8 cellular contexts compared by ENCODE assay signal in the genomic region with DNA sequence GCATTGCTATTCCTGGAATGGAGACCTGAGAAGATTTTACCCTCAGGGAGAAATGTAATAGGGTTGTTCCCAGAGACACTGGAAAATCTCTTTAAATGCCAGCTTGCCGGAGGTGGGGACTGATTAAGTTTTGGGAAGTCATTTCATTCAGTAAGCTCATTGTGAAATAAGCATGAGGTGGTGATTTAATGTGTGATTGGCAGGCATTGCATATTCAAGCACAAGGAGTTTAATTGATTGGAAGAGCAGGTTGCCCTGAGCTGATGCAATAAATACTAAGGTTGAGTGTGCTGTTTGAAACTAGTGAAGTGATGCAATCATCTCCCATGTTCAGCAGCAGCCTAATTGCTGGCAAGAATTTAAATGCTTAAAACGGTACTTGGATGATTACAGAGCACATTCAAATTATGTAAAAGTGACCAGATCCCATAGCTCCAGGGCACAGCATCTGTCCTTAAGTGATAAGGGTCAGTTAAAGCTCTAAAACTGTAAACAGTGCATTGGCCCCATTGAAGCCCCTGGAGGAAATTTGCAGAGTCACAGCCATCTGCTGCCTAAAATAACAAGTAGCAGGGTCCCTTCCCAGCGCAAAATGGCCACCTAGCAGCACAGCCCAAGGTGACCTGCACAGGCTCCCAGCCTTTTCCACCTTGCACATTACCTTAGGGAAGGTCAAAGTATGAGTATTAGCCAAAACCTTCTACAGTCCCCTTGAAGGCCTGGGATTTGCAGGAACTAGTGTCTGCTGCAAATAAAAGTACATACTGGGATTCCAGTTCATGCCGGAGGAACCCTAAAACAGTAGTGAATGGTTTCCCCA.
DNase-seq lines count a peak whose midpoint lies in the region; ATAC-seq and TF ChIP-seq lines count a peak whose summit lies in the region.

No MANE protein-coding gene starts in this region.

- H3K4me1 ChIP-seq in liver (ENCODE audit: control insufficient read depth in 4 of 4, insufficient read depth in 4 of 4, low read length in 3 of 4) = peaks cover 4 to 10% (median 7%) of the 10 kb centered on the region in 4 donors
- peaks cover 6% of the 10 kb centered on the region for H3K4me1 ChIP-seq in vagina
- H3K4me1 ChIP-seq in effector memory CD4-positive, alpha-beta T cell (ENCODE audit: control insufficient read depth, insufficient read depth, low read length, poor library complexity, severe bottlenecking) = no peaks in the 10 kb centered on the region

- H3K4me3 ChIP-seq in liver (ENCODE audit: low read depth in 1 of 3, low read length in 3 of 3) (no peak overlapping the region), vagina (no peak overlapping the region)
- no peak overlapping the region for H3K4me3 ChIP-seq in effector memory CD4-positive, alpha-beta T cell (ENCODE audit: insufficient read depth, low read depth, low read length, poor library complexity, severe bottlenecking)

- peak; percentile 64 to 70 for TF ChIP-seq RAD21 in liver (IDR thresholded peaks at IDR 0.05)

- intact Hi-C loops in vagina (cut with DNase I) = no loop called here

- ATAC-seq in WTC11 (peak; percentile 73), GM21825 (IDR thresholded peaks at IDR 0.05; ENCODE audit: unreplicated experiment) (no peak), GM19328 (IDR thresholded peaks at IDR 0.05; ENCODE audit: unreplicated experiment) (no peak)

- H3K9me3 Mint-ChIP-seq in WTC11 = peaks cover 8% of the 10 kb centered on the region

- H3K4me3 Mint-ChIP-seq in WTC11 = no peak overlapping the region

- H3K36me3 Mint-ChIP-seq in WTC11 = 0 out of 2 replicates have a peak, but pooled peaks cover 3% of the 10 kb centered on the region

- WGBS in liver = 52% methylated on average over 4 of the region's 4 CpGs

- H3K27me3 ChIP-seq in liver (ENCODE audit: control insufficient read depth in 4 of 4, insufficient read depth in 4 of 4, low read length in 3 of 4) (no peaks in the 10 kb centered on the region), vagina (no peaks in the 10 kb centered on the region)
- H3K27me3 ChIP-seq in effector memory CD4-positive, alpha-beta T cell (replicated peaks; ENCODE audit: control insufficient read depth, insufficient read depth, low read length, poor library complexity, severe bottlenecking) = no peaks in the 10 kb centered on the region

- DNase-seq in EL (peak; percentile 83), NCI-H1436 treated with DMSO at 0.1 percent for 48 hours (lab: John Stamatoyannopoulos, UW) (peak; percentile 43), WTC11 (ENCODE audit: low spot score) (peak; percentile 24), vagina (ENCODE audit: extremely low spot score in 2 of 2) (no peak)
- DNase-seq in effector memory CD4-positive, alpha-beta T cell = no peak

- peaks cover 16% of the 10 kb centered on the region for H3K4me1 Mint-ChIP-seq in WTC11

- no peaks in the 10 kb centered on the region for H3K9me3 ChIP-seq in liver (ENCODE audit: control insufficient read depth in 4 of 4, low read length in 3 of 4)
- no peaks in the 10 kb centered on the region for H3K9me3 ChIP-seq in vagina
- no peaks in the 10 kb centered on the region for H3K9me3 ChIP-seq in effector memory CD4-positive, alpha-beta T cell (ENCODE audit: control insufficient read depth, low read length)

- POLR2A ChIA-PET in WTC11 (lab: Charles Lee) = interaction anchor here (2.1 kb wide), 1 partner anchor 284 kb away, joined by 6 read pairs; the partner anchor contains the start of gene NAMPT

- H3K27ac ChIP-seq in liver (ENCODE audit: low read depth in 1 of 2, low read length in 2 of 2) (peak overlapping the region; percentile 82 to 87), vagina (no peak overlapping the region)
- no peak overlapping the region for H3K27ac ChIP-seq in effector memory CD4-positive, alpha-beta T cell (ENCODE audit: insufficient read depth, low read length, poor library complexity, severe bottlenecking)

- TF ChIP-seq CTCF in WTC11 (IDR thresholded peaks at IDR 0.05) (no peak), liver (IDR thresholded peaks at IDR 0.05; ENCODE audit: low read depth, low read length, missing input control) (no peak), vagina (IDR thresholded peaks at IDR 0.05) (no peak)

- H3K9ac ChIP-seq in liver (ENCODE audit: low read depth in 1 of 2, low read length in 2 of 2) = peak overlapping the region in 1 of 2 donors; percentile 10

- TF ChIP-seq POLR2A in vagina (IDR thresholded peaks at IDR 0.05) = no peak

- peak overlapping the region; percentile 94 for H3K27ac Mint-ChIP-seq in WTC11

- no peaks in the 10 kb centered on the region for H3K27me3 Mint-ChIP-seq in WTC11 (ENCODE audit: low read depth)

- CTCF ChIA-PET in WTC11 (lab: Charles Lee) = interaction anchor here (1.3 to 1.7 kb wide), 2 partner anchors 27 to 392 kb away, joined by 3 to 6 read pairs; no protein-coding TSS in a partner anchor

- H3K36me3 ChIP-seq in liver (ENCODE audit: control insufficient read depth in 4 of 4, insufficient read depth in 3 of 4, low read depth in 1 of 4, low read length in 3 of 4) (no peaks in the 10 kb centered on the region), vagina (no peaks in the 10 kb centered on the region)
- no peaks in the 10 kb centered on the region for H3K36me3 ChIP-seq in effector memory CD4-positive, alpha-beta T cell (ENCODE audit: control insufficient read depth, insufficient read depth, low read length)

TF ChIP-seq in WTC11, 78 proteins besides CTCF, POLR2A, EP300 and RAD21:
- TF ChIP-seq SMAD3 (CRISPR knock-in tag; IDR thresholded peaks at IDR 0.05; ENCODE audit: borderline replicate concordance) = no peak
- peak; percentile 98 for TF ChIP-seq GABPB1 (CRISPR knock-in tag; IDR thresholded peaks at IDR 0.05)
- TF ChIP-seq, protein P1, sequence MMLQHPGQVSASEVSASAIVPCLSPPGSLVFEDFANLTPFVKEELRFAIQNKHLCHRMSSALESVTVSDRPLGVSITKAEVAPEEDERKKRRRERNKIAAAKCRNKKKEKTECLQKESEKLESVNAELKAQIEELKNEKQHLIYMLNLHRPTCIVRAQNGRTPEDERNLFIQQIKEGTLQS (CRISPR knock-in tag; conservative IDR thresholded peaks at IDR 0.05) = no peak
- TF ChIP-seq, protein P2, sequence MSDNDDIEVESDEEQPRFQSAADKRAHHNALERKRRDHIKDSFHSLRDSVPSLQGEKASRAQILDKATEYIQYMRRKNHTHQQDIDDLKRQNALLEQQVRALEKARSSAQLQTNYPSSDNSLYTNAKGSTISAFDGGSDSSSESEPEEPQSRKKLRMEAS (CRISPR knock-in tag; IDR thresholded peaks at IDR 0.05) = peak; percentile 55; the same call in 1 of the 2 replicates
- no peak for TF ChIP-seq RELA (CRISPR knock-in tag; IDR thresholded peaks at IDR 0.05; ENCODE audit: borderline replicate concordance)

TF ChIP-seq in liver, 16 proteins besides CTCF, POLR2A, EP300 and RAD21 (continues in another document):
- TF ChIP-seq TAF1 (conservative IDR thresholded peaks at IDR 0.05) (peak; percentile 70), FOXA1 (IDR thresholded peaks at IDR 0.05) (peak; percentile 67), ZBTB33 (IDR thresholded peaks at IDR 0.05) (peak; percentile 95), HNF4A (conservative IDR thresholded peaks at IDR 0.05) (peak; percentile 82 to 86), JUND (IDR thresholded peaks at IDR 0.05) (peak; percentile 88 to 92), YY1 (IDR thresholded peaks at IDR 0.05) (peak; percentile 82), GABPA (IDR thresholded peaks at IDR 0.05 in 1 of 2, conservative IDR thresholded peaks at IDR 0.05 in 1 of 2) (peak in 1 of 2 donors; percentile 46), FOXA2 (IDR thresholded peaks at IDR 0.05) (peak; percentile 47), NR2F2 (IDR thresholded peaks at IDR 0.05) (peak; percentile 73), SP1 (IDR thresholded peaks at IDR 0.05) (peak; percentile 89), HNF4G (IDR thresholded peaks at IDR 0.05) (no peak), RXRA (IDR thresholded peaks at IDR 0.05) (peak; percentile 81 to 93), EGR1 (IDR thresholded peaks at IDR 0.05; ENCODE audit: low read depth in 2 of 2) (peak; percentile 26 to 78)
- TF ChIP-seq, protein P3, sequence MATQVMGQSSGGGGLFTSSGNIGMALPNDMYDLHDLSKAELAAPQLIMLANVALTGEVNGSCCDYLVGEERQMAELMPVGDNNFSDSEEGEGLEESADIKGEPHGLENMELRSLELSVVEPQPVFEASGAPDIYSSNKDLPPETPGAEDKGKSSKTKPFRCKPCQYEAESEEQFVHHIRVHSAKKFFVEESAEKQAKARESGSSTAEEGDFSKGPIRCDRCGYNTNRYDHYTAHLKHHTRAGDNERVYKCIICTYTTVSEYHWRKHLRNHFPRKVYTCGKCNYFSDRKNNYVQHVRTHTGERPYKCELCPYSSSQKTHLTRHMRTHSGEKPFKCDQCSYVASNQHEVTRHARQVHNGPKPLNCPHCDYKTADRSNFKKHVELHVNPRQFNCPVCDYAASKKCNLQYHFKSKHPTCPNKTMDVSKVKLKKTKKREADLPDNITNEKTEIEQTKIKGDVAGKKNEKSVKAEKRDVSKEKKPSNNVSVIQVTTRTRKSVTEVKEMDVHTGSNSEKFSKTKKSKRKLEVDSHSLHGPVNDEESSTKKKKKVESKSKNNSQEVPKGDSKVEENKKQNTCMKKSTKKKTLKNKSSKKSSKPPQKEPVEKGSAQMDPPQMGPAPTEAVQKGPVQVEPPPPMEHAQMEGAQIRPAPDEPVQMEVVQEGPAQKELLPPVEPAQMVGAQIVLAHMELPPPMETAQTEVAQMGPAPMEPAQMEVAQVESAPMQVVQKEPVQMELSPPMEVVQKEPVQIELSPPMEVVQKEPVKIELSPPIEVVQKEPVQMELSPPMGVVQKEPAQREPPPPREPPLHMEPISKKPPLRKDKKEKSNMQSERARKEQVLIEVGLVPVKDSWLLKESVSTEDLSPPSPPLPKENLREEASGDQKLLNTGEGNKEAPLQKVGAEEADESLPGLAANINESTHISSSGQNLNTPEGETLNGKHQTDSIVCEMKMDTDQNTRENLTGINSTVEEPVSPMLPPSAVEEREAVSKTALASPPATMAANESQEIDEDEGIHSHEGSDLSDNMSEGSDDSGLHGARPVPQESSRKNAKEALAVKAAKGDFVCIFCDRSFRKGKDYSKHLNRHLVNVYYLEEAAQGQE (IDR thresholded peaks at IDR 0.05) = peak; percentile 71

Comparison
In these comparisons a context has a peak if more than half of its experiments do, and no peak if none do; other contexts are left out.
1. DNase-seq: peak in EL (single experiment), NCI-H1436 treated with DMSO at 0.1 percent for 48 hours (single experiment) and WTC11 (single experiment); none in vagina (0 of 2) and effector memory CD4-positive, alpha-beta T cell (0 of 3).
2. H3K27ac ChIP-seq: peak in liver (2 of 2); none in vagina (single experiment) and effector memory CD4-positive, alpha-beta T cell (single experiment).